ENCODE assay signal across 19 cellular contexts in genomic region chr7:27846388-27846787, GRCh38.
"Had no signal": no experiment of that assay in that cellular context is flagged by ENCODE, and none has a peak within 500 bp of the region (broad histone marks: within the 10 kb centered on the region; RNA-seq: fewer than 3 reads in every experiment).

No MANE protein-coding gene starts in this region.

- ATAC-seq: gastrocnemius medialis; heart left ventricle; left ventricle myocardium superior; naive thymus-derived CD8-positive, alpha-beta T cell; sciatic nerve; stimulated activated memory B cell treated with anti-CD40 and anti-IgM and Interleukin-4, amounts not matched to agents 10 μg/mL and 1 μg/mL and 100 μg/mL, for 72 hours had no signal

- H3K9me3 ChIP-seq: gastrocnemius medialis, heart left ventricle, neutrophil had no signal

- H3K27ac Mint-ChIP-seq: activated CD4-positive, alpha-beta memory T cell treated with anti-CD3 and anti-CD28 coated beads for 36 hours; activated naive CD4-positive, alpha-beta T cell treated with anti-CD3 and anti-CD28 coated beads, Interleukin-2, amount 50 U/mL, for 24 hours; naive thymus-derived CD8-positive, alpha-beta T cell; stimulated activated memory B cell treated with anti-CD40 and anti-IgM and Interleukin-4, amounts not matched to agents 10 μg/mL and 1 μg/mL and 100 μg/mL, for 72 hours had no signal

- FAIRE-seq: endothelial cell of umbilical vein had no signal

- H3K27me3 ChIP-seq: gastrocnemius medialis, heart left ventricle, neutrophil had no signal

- H3K36me3 ChIP-seq: gastrocnemius medialis, heart left ventricle, neutrophil had no signal

- H3K36me3 Mint-ChIP-seq: activated CD4-positive, alpha-beta memory T cell treated with anti-CD3 and anti-CD28 coated beads for 36 hours had no signal

- H3K27ac ChIP-seq: gastrocnemius medialis, heart left ventricle, neutrophil, parathyroid adenoma had no signal

- H3K4me3 ChIP-seq: gastrocnemius medialis, heart left ventricle had no signal

- H3K4me1 Mint-ChIP-seq: activated naive CD4-positive, alpha-beta T cell treated with anti-CD3 and anti-CD28 coated beads, Interleukin-2, amount 50 U/mL, for 24 hours; memory B cell; stimulated activated memory B cell treated with anti-CD40 and anti-IgM and Interleukin-4, amounts not matched to agents 10 μg/mL and 1 μg/mL and 100 μg/mL, for 72 hours had no signal

- H3K4me1 ChIP-seq: heart left ventricle, parathyroid adenoma had no signal

- H3K4me3 Mint-ChIP-seq: activated CD4-positive, alpha-beta memory T cell treated with anti-CD3 and anti-CD28 coated beads for 36 hours; activated naive CD4-positive, alpha-beta T cell treated with anti-CD3 and anti-CD28 coated beads, Interleukin-2, amount 50 U/mL, for 24 hours; activated T-cell treated with anti-CD3 and anti-CD28 coated beads, Interleukin-2, amount 50 U/mL, for 4 hours; memory B cell; naive thymus-derived CD8-positive, alpha-beta T cell; stimulated activated memory B cell treated with anti-CD40 and anti-IgM and Interleukin-4, amounts not matched to agents 10 μg/mL and 1 μg/mL and 100 μg/mL, for 72 hours had no signal

- H3K27me3 Mint-ChIP-seq: activated CD4-positive, alpha-beta memory T cell treated with anti-CD3 and anti-CD28 coated beads for 36 hours; activated naive CD4-positive, alpha-beta T cell treated with anti-CD3 and anti-CD28 coated beads, Interleukin-2, amount 50 U/mL, for 24 hours; memory B cell; naive thymus-derived CD8-positive, alpha-beta T cell; stimulated activated memory B cell treated with anti-CD40 and anti-IgM and Interleukin-4, amounts not matched to agents 10 μg/mL and 1 μg/mL and 100 μg/mL, for 72 hours had no signal

- H3K79me2 ChIP-seq: parathyroid adenoma had no signal

- DNase-seq: activated CD4-positive, alpha-beta memory T cell treated with anti-CD3 and anti-CD28 coated beads for 36 hours; activated gamma-delta T cell; activated T-cell treated with anti-CD3 and anti-CD28 coated beads, Interleukin-2, amount 50 U/mL, for 4 hours; dermis blood vessel endothelial cell; effector memory CD4-positive, alpha-beta T cell; gastrocnemius medialis; heart left ventricle; left ventricle myocardium superior; naive thymus-derived CD8-positive, alpha-beta T cell; stimulated activated CD4-positive, alpha-beta T cell treated with anti-CD3 and anti-CD28 coated beads, Interleukin-4, amount 100 ng/mL, for 24 hours; SW 1271; T-helper 2 cell had no signal

- H3K9ac ChIP-seq: parathyroid adenoma had no signal

- H3K9me3 Mint-ChIP-seq: activated CD4-positive, alpha-beta memory T cell treated with anti-CD3 and anti-CD28 coated beads for 36 hours; activated naive CD4-positive, alpha-beta T cell treated with anti-CD3 and anti-CD28 coated beads, Interleukin-2, amount 50 U/mL, for 24 hours; activated T-cell treated with anti-CD3 and anti-CD28 coated beads, Interleukin-2, amount 50 U/mL, for 4 hours; memory B cell; naive thymus-derived CD8-positive, alpha-beta T cell; stimulated activated memory B cell treated with anti-CD40 and anti-IgM and Interleukin-4, amounts not matched to agents 10 μg/mL and 1 μg/mL and 100 μg/mL, for 72 hours had no signal

- H2AFZ ChIP-seq: parathyroid adenoma had no signal
